8 cellular contexts compared by ENCODE assay signal in the genomic region with DNA sequence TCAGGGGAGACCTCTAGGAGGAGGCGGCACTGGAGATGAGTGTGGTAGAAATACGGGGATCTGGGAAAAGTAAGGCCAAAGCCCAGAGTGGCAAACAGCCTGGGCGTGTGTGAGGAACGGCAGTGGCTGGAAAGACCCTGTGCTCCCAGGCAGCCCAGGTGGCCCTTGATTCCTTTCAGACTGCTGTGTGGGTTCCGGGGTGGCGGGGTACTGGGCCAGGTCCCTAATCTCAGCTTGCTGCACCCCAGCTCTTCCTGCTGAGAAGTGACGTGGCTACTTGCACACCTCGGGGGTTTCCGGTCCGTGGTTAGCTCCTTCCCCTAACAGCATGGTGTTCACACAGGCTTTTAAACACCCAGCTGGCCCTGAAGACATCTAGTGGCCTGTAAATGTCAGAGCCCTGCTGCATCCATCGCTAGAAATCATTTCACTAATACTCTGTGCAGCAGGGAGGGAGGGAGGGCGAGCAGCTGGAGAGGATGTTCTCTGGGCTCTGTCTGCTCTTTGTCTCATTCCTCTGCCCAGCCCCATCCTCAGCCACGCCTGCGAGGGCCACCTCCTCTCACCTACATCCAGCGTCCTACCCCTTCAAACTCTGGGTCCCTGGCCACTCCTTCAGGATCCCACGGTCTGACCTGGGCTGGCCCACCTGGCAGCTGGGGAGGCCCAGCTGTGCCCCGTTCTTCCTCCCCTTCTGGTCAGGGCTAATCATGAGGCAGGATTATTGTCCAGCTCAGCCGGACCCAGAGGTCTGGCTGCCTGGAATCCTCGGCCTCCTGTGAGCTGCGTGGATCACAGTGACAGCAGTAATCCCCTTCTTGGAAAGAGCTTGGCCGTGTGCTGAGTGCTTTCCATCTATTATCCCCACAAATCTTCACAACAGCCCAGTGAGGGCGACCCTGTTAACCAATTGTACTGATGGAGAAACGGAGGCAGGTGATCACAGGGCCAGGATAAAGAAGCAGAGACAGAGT. TPM values are rescaled to one million over a fixed set of nuclear protein-coding genes. Genes with fewer than 3 reads are reported as not detected.
DNase-seq lines count a peak whose midpoint lies in the region; ATAC-seq and TF ChIP-seq lines count a peak whose summit lies in the region.

No MANE protein-coding gene starts in this region.

- peaks cover 76% of the 10 kb centered on the region for H3K36me3 Mint-ChIP-seq in activated CD4-positive, alpha-beta T cell treated with anti-CD3 and anti-CD28 coated beads for 36 hours (ENCODE audit: low read depth)

- no peaks in the 10 kb centered on the region for H3F3A ChIP-seq in PC-3 (ENCODE audit: low read length, unreplicated experiment)

- no peaks in the 10 kb centered on the region for H3K27me3 Mint-ChIP-seq in activated CD4-positive, alpha-beta T cell treated with anti-CD3 and anti-CD28 coated beads for 36 hours

- H3K27me3 ChIP-seq in PC-3 (ENCODE audit: low read length): no peaks in the 10 kb centered on the region

- no TSS peak for BruUV-seq in PC-3 (replicated peaks; lab: Mats Ljungman, UMichigan)

- no peak overlapping the region for H3K9ac ChIP-seq in PC-3 (ENCODE audit: low read length)

- H3K4me3 Mint-ChIP-seq in activated CD4-positive, alpha-beta T cell treated with anti-CD3 and anti-CD28 coated beads for 36 hours: peak overlapping the region; percentile 70

- H4K20me1 ChIP-seq in PC-3 (ENCODE audit: low read length): no peaks in the 10 kb centered on the region

- peak; percentile 93 for DNase-seq in activated CD4-positive, alpha-beta T cell treated with anti-CD3 and anti-CD28 coated beads for 36 hours
- peak; percentile 74 for DNase-seq in stimulated activated CD8-positive, alpha-beta memory T cell treated with anti-CD3 and anti-CD28 coated beads, Interleukin-12 subunit alpha, Interleukin-12 subunit beta, amount 100 ng/mL, for 4 hours (ENCODE audit: low read depth)
- DNase-seq in erythroblast (lab: John Stamatoyannopoulos, UW) (no peak), hepatic stellate cell (ENCODE audit: low spot score) (no peak), PC-3 (no peak)

- TF ChIP-seq POLR2A in GM19099 (IDR thresholded peaks at IDR 0.05; ENCODE audit: extremely low read depth, insufficient read length, low read depth) (peak; percentile 72), erythroblast (IDR thresholded peaks at IDR 0.05; ENCODE audit: low read length) (no peak)

- peaks cover 37% of the 10 kb centered on the region for H3K79me2 ChIP-seq in PC-3 (ENCODE audit: low read length)

- peak overlapping the region; percentile 99 for H3K27ac Mint-ChIP-seq in activated CD4-positive, alpha-beta T cell treated with anti-CD3 and anti-CD28 coated beads for 36 hours

- H3K9me2 ChIP-seq in PC-3 (replicated peaks; ENCODE audit: low read length): no peaks in the 10 kb centered on the region

- no peak overlapping the region for H3K4me3 ChIP-seq in PC-3 (ENCODE audit: low read length)

- peaks cover 15% of the 10 kb centered on the region for H3K4me1 ChIP-seq in PC-3 (ENCODE audit: insufficient read depth, low read length)

- no peak overlapping the region for H3K27ac ChIP-seq in PC-3 (ENCODE audit: low read length)

- no peak for TF ChIP-seq CTCF in PC-3 (conservative IDR thresholded peaks at IDR 0.05; ENCODE audit: low read depth, low read length)

- CTCF ChIA-PET in activated CD4-positive, alpha-beta T cell treated with anti-CD3 and anti-CD28 coated beads for 36 hours (lab: Charles Lee): interaction anchor here (0.6 to 3.4 kb wide), 24 partner anchors 11 to 472 kb away, joined by 3 to 14 read pairs (median 3); a partner anchor contains a TSS
- CTCF ChIA-PET in PC-3 (lab: Charles Lee): no interaction called here

- peaks cover 30% of the 10 kb centered on the region for H3K36me3 ChIP-seq in PC-3 (ENCODE audit: low read depth, low read length)

- H3K4me1 Mint-ChIP-seq in activated CD4-positive, alpha-beta T cell treated with anti-CD3 and anti-CD28 coated beads for 36 hours: peaks cover 69% of the 10 kb centered on the region

- intact Hi-C loops in activated CD4-positive, alpha-beta T cell treated with anti-CD3 and anti-CD28 coated beads for 36 hours (cut with DNase I, micrococcal nuclease): no loop called here
- intact Hi-C loops in PC-3 (cut with micrococcal nuclease): no loop called here

- H2AFZ ChIP-seq in PC-3 (ENCODE audit: low read length): no peak overlapping the region

- no peaks in the 10 kb centered on the region for H3K9me3 ChIP-seq in PC-3 (ENCODE audit: low read length)

- POLR2A ChIA-PET in activated CD4-positive, alpha-beta T cell treated with anti-CD3 and anti-CD28 coated beads for 36 hours (lab: Charles Lee): interaction anchor here (1.0 to 1.7 kb wide), 4 partner anchors 23 to 43 kb away, joined by 3 to 20 read pairs (median 4); no protein-coding TSS in a partner anchor
- POLR2A ChIA-PET in PC-3 (lab: Charles Lee; ENCODE audit: unreplicated experiment): no interaction called here

- H3K4me2 ChIP-seq in PC-3 (ENCODE audit: low read length): no peak overlapping the region

- H3K9me3 Mint-ChIP-seq in activated CD4-positive, alpha-beta T cell treated with anti-CD3 and anti-CD28 coated beads for 36 hours (ENCODE audit: low read depth): no peaks in the 10 kb centered on the region

- peak; percentile 80 for ATAC-seq in HG03135 (IDR thresholded peaks at IDR 0.05; ENCODE audit: unreplicated experiment)
- ATAC-seq in activated CD4-positive, alpha-beta T cell treated with anti-CD3 and anti-CD28 coated beads for 36 hours: peak; percentile 95
- peak; percentile 58 for ATAC-seq in esophagus mucosa
- ATAC-seq in PC-3: no peak

RNA-seq across cellular contexts. Expression of a gene that starts 7.2 kb away (rescaled TPM):
- total RNA-seq in activated CD4-positive, alpha-beta T cell treated with anti-CD3 and anti-CD28 coated beads for 36 hours: 10 to 100 TPM; 51.6 to 66.0 TPM
- total RNA-seq in esophagus mucosa: 19.2 TPM
- 18.1 and 26.9 TPM in 2 replicates for total RNA-seq in PC-3 (2014; rRNA removed)

RNA-seq across cellular contexts. Expression of a gene that starts 29.2 kb away (rescaled TPM):
- 1 to 10 TPM in 1 of 2 experiments, under 1 TPM in 1; 0.87 to 1.1 TPM for total RNA-seq in activated CD4-positive, alpha-beta T cell treated with anti-CD3 and anti-CD28 coated beads for 36 hours
- total RNA-seq in esophagus mucosa (2,315 TPM), PC-3 (2014; rRNA removed) (411 and 577 TPM in 2 replicates)

RNA-seq across cellular contexts. Expression of a gene that starts 46.0 kb away (rescaled TPM):
- 10 to 100 TPM; 12.0 to 17.2 TPM for total RNA-seq in activated CD4-positive, alpha-beta T cell treated with anti-CD3 and anti-CD28 coated beads for 36 hours
- 9.4 TPM for total RNA-seq in esophagus mucosa
- total RNA-seq in PC-3 (2014; rRNA removed): 6.0 and 8.8 TPM in 2 replicates

RNA-seq across cellular contexts. Expression of a gene that starts 56.4 kb away (rescaled TPM):
- 10 to 100 TPM; 44.3 to 45.6 TPM for total RNA-seq in activated CD4-positive, alpha-beta T cell treated with anti-CD3 and anti-CD28 coated beads for 36 hours
- total RNA-seq in esophagus mucosa (20.0 TPM), PC-3 (2014; rRNA removed) (24.6 and 28.2 TPM in 2 replicates)

Comparison
In these comparisons a context has a peak if more than half of its experiments do, and no peak if none do; other contexts are left out.
1. DNase-seq: peak in activated CD4-positive, alpha-beta T cell treated with anti-CD3 and anti-CD28 coated beads for 36 hours (single experiment) and stimulated activated CD8-positive, alpha-beta memory T cell treated with anti-CD3 and anti-CD28 coated beads, Interleukin-12 subunit alpha, Interleukin-12 subunit beta, amount 100 ng/mL, for 4 hours (single experiment); none in erythroblast (0 of 2), hepatic stellate cell (single experiment) and PC-3 (single experiment).
2. RNA of a gene that starts 29.2 kb away (total RNA-seq): 2,315 TPM in esophagus mucosa (single experiment) and 411 to 577 TPM in PC-3; 0.87 to 1.1 TPM in activated CD4-positive, alpha-beta T cell treated with anti-CD3 and anti-CD28 coated beads for 36 hours; every median in the first group is over 100 times any median in the second.